8 cellular contexts compared by ENCODE assay signal in genomic region chr19:44207126-44207803, GRCh38. TPM values are rescaled to one million over a fixed set of nuclear protein-coding genes. Genes with fewer than 3 reads are reported as not detected.
DNase-seq lines count a peak whose midpoint lies in the region; ATAC-seq, FAIRE-seq and TF ChIP-seq lines count a peak whose summit lies in the region.

No MANE protein-coding gene starts in this region.

- FAIRE-seq in astrocyte (lab: Jason Lieb, UNC) (peak; percentile 89), urothelium cell line (lab: Jason Lieb, UNC) (no peak)

- H3K4me3 Mint-ChIP-seq in astrocyte (ENCODE audit: unreplicated experiment) = peak overlapping the region; percentile 91

- peak; percentile 86 for DNase-seq in GM10248 (ENCODE audit: extremely low spot score)
- DNase-seq in NCI-H1417 (lab: John Stamatoyannopoulos, UW) = peak; percentile 88 to 96 (median 95)
- peak; percentile 64 for DNase-seq in T-helper 22 cell (ENCODE audit: low read depth)
- peak; percentile 85 for DNase-seq in astrocyte (ENCODE audit: low read depth)
- peak; percentile 92 to 95 (median 94) for DNase-seq in right cardiac atrium
- peak; percentile 86 to 91 for DNase-seq in psoas muscle
- peak; percentile 92 for DNase-seq in urothelium cell line (ENCODE audit: low spot score)

- CTCF ChIA-PET in GM10248 (lab: Yijun Ruan, JAX) = interaction anchor here (1.0 to 2.2 kb wide), 2 partner anchors 11 to 14 kb away, joined by 3 to 6 read pairs; no protein-coding TSS in a partner anchor

- H3K36me3 ChIP-seq in astrocyte (ENCODE audit: insufficient read depth, low read length) (no peaks in the 10 kb centered on the region), psoas muscle (ENCODE audit: insufficient read depth in 1 of 2, low read depth in 1 of 2) (no peaks in the 10 kb centered on the region)

- intact Hi-C loops in right cardiac atrium (cut with DNase I) = no loop called here
- intact Hi-C loops in psoas muscle (cut with DNase I) = loop anchor here (2.0 to 5.0 kb wide), 2 partner anchors 40 to 42 kb away; partner anchors contain the start of gene ZNF226 (in 2 of the 2)

- TF ChIP-seq CTCF in GM10248 (IDR thresholded peaks at IDR 0.05; ENCODE audit: control extremely low read depth, extremely low read depth, low read depth, missing control alignments) (no peak), astrocyte (IDR thresholded peaks at IDR 0.05; ENCODE audit: insufficient read depth, low read depth, low read length) (no peak), psoas muscle (IDR thresholded peaks at IDR 0.05) (no peak)

- 5% methylated on average over 26 of the region's 26 CpGs for WGBS in right cardiac atrium
- 3 to 4% (median 4%) methylated on average over 24 to 26 of the region's 26 CpGs for WGBS in psoas muscle, 3 donors

- peak overlapping the region; percentile 91 for H3K27ac Mint-ChIP-seq in astrocyte (ENCODE audit: unreplicated experiment)

- H3K4me1 ChIP-seq in astrocyte (ENCODE audit: insufficient read depth, low read length) (no peaks in the 10 kb centered on the region), right cardiac atrium (ENCODE audit: control insufficient read depth, insufficient read depth, low read length) (no peaks in the 10 kb centered on the region), psoas muscle (no peaks in the 10 kb centered on the region)

- ATAC-seq in HG02642 (IDR thresholded peaks at IDR 0.05; ENCODE audit: poor library complexity, unreplicated experiment) (peak; percentile 91), right cardiac atrium (peak; percentile 98), psoas muscle (peak; percentile 91 to 98 (median 95))

- no peaks in the 10 kb centered on the region for H3K79me2 ChIP-seq in astrocyte (ENCODE audit: insufficient read depth, low read length)

- peak overlapping the region; percentile 89 for H2AFZ ChIP-seq in astrocyte (ENCODE audit: low read depth, low read length)

- no peaks in the 10 kb centered on the region for H3K27me3 Mint-ChIP-seq in astrocyte (ENCODE audit: low read depth, unreplicated experiment)

- POLR2A ChIA-PET in GM10248 (lab: Yijun Ruan, JAX) = interaction anchor here (0.9 kb wide), 1 partner anchor 43 kb away, joined by 3 read pairs; no protein-coding TSS in a partner anchor

- H4K20me1 ChIP-seq in astrocyte (ENCODE audit: insufficient read depth, low read length) = no peaks in the 10 kb centered on the region

- peak overlapping the region; percentile 91 for H3K4me2 ChIP-seq in astrocyte (ENCODE audit: low read length)

- H3K36me3 Mint-ChIP-seq in astrocyte (ENCODE audit: low read depth, unreplicated experiment) = no peaks in the 10 kb centered on the region

- H3K9me3 ChIP-seq in astrocyte (ENCODE audit: insufficient read depth, low read depth, low read length) (no peaks in the 10 kb centered on the region), right cardiac atrium (ENCODE audit: control insufficient read depth, low read length) (no peaks in the 10 kb centered on the region), psoas muscle (peaks cover 35% of the 10 kb centered on the region)

- H3K27me3 ChIP-seq in astrocyte (ENCODE audit: insufficient read depth, low read length) = no peaks in the 10 kb centered on the region
- no peaks in the 10 kb centered on the region for H3K27me3 ChIP-seq in right cardiac atrium (ENCODE audit: control insufficient read depth, insufficient read depth)
- H3K27me3 ChIP-seq in psoas muscle (ENCODE audit: insufficient read depth in 3 of 3, low read length in 2 of 3) = no peaks in the 10 kb centered on the region

- no peaks in the 10 kb centered on the region for H3K9me3 Mint-ChIP-seq in astrocyte (ENCODE audit: unreplicated experiment)

- H3K9ac ChIP-seq in astrocyte (ENCODE audit: low read length) = peak overlapping the region; percentile 85

- H3K27ac ChIP-seq in astrocyte (ENCODE audit: low read depth, low read length) (peak overlapping the region; percentile 77), right cardiac atrium (ENCODE audit: low read length) (peak overlapping the region; percentile 91), psoas muscle (peak overlapping the region; percentile 91)

- H3K4me3 ChIP-seq in astrocyte (ENCODE audit: insufficient read depth, low read depth, low read length) (peak overlapping the region; percentile 81), right cardiac atrium (ENCODE audit: low read length) (peak overlapping the region; percentile 74), psoas muscle (peak overlapping the region; percentile 90)

- H3K4me1 Mint-ChIP-seq in astrocyte (ENCODE audit: low read depth, unreplicated experiment) = no peaks in the 10 kb centered on the region

RNA-seq across cellular contexts. Expression of gene ZNF227, which starts 5.1 kb away (rescaled TPM):
- total RNA-seq in astrocyte = 10.7 and 18.2 TPM in 2 replicates
- total RNA-seq in right cardiac atrium = 10 to 100 TPM; 13.2 to 16.0 (median 15.0) TPM
- 5.2 TPM for polyA plus RNA-seq in right cardiac atrium
- total RNA-seq in psoas muscle = 10 to 100 TPM in 2 of 4 donors, 1 to 10 TPM in 2; 5.9 to 10.8 (median 10.1) TPM
- 10 to 100 TPM in 1 of 3 donors, 1 to 10 TPM in 2; 2.3 to 10.6 (median 2.9) TPM for polyA plus RNA-seq in psoas muscle

RNA-seq across cellular contexts. Expression of gene ZNF226, which starts 42.4 kb away (rescaled TPM):
- 24.4 and 27.6 TPM in 2 replicates for total RNA-seq in astrocyte
- 10 to 100 TPM; 19.4 to 23.0 (median 22.2) TPM for total RNA-seq in right cardiac atrium
- polyA plus RNA-seq in right cardiac atrium = 24.8 TPM
- 1 to 10 TPM; 4.4 to 8.6 (median 7.8) TPM for total RNA-seq in psoas muscle
- polyA plus RNA-seq in psoas muscle = 10 to 100 TPM in 1 of 3 donors, 1 to 10 TPM in 2; 2.5 to 12.0 (median 4.2) TPM

RNA-seq across cellular contexts. Expression of gene ZNF233, which starts 52.4 kb away (rescaled TPM):
- total RNA-seq in astrocyte (2.1 and 2.7 TPM in 2 replicates), right cardiac atrium (1 to 10 TPM; 3.4 to 8.8 (median 6.4) TPM), psoas muscle (1 to 10 TPM in 2 of 4 donors, under 1 TPM in 2; 0.25 to 4.5 (median 1.1) TPM)
- polyA plus RNA-seq in right cardiac atrium (3.2 TPM), psoas muscle (1 to 10 TPM in 1 of 3 donors, under 1 TPM in 2; 0.34 to 2.1 (median 0.77) TPM)

Comparison
In these comparisons a context has a peak if more than half of its experiments do, and no peak if none do; other contexts are left out.
1. Peak in every context shown above with its lines: DNase-seq, ATAC-seq, H3K4me3 ChIP-seq and H3K27ac ChIP-seq.
2. intact Hi-C loops: an anchor here in psoas muscle (2.0 to 5.0 kb wide); none called in right cardiac atrium.